ENCODE assay signal across 1 cellular context in the genomic region with DNA sequence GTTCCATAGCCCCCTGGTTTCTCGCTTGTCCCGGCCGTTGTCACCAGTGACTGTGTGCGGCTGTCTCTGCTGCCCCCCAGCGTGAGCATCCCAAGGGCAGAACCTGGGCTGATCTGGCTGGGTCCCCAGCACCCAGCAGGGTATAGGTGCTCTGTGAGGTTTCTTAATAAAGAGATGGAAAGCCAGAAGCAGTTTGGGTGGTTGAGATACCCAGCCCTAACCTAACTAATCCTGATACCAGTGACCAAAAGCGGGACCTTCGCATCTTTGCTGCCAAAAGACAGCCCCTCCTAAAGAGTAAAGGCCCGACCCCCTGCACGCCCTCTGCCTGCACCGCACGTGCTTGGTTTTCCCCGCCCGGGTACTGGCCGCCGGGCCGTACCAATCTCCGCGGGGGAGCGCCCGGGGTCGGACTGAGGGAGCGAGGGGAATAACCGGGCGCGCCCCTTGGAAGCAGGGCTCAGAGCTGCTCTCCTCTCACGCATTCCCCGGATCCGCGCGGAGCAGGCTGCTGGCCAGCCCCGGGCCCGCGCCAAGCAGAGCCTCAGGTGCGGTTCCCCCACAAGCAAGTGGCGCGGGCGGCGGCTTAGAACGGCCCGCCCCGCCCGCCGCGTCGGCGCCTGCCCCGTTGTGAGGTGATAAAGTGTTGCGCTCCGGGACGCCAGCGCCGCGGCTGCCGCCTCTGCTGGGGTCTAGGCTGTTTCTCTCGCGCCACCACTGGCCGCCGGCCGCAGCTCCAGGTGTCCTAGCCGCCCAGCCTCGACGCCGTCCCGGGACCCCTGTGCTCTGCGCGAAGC.
A peak's percentile ranks its signal among the peaks of the same experiment; 100 is the strongest.
TF ChIP-seq lines count a peak whose summit lies in the region.

A gene with protein sequence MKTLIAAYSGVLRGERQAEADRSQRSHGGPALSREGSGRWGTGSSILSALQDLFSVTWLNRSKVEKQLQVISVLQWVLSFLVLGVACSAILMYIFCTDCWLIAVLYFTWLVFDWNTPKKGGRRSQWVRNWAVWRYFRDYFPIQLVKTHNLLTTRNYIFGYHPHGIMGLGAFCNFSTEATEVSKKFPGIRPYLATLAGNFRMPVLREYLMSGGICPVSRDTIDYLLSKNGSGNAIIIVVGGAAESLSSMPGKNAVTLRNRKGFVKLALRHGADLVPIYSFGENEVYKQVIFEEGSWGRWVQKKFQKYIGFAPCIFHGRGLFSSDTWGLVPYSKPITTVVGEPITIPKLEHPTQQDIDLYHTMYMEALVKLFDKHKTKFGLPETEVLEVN (plus strand): TSS at position 667 of the 797 bp plus-strand sequence. CDS start 214 bp downstream, outside the sequence.

TF ChIP-seq in HepG2, 621 proteins besides CTCF, POLR2A, EP300 and RAD21 (continued from another document and continues in another):
- peak; percentile 73; the same call in 1 of the 2 replicates for TF ChIP-seq PRMT3 (CRISPR knock-in tag; IDR thresholded peaks at IDR 0.05; ENCODE audit: borderline replicate concordance, low read depth)
- TF ChIP-seq, protein P1, sequence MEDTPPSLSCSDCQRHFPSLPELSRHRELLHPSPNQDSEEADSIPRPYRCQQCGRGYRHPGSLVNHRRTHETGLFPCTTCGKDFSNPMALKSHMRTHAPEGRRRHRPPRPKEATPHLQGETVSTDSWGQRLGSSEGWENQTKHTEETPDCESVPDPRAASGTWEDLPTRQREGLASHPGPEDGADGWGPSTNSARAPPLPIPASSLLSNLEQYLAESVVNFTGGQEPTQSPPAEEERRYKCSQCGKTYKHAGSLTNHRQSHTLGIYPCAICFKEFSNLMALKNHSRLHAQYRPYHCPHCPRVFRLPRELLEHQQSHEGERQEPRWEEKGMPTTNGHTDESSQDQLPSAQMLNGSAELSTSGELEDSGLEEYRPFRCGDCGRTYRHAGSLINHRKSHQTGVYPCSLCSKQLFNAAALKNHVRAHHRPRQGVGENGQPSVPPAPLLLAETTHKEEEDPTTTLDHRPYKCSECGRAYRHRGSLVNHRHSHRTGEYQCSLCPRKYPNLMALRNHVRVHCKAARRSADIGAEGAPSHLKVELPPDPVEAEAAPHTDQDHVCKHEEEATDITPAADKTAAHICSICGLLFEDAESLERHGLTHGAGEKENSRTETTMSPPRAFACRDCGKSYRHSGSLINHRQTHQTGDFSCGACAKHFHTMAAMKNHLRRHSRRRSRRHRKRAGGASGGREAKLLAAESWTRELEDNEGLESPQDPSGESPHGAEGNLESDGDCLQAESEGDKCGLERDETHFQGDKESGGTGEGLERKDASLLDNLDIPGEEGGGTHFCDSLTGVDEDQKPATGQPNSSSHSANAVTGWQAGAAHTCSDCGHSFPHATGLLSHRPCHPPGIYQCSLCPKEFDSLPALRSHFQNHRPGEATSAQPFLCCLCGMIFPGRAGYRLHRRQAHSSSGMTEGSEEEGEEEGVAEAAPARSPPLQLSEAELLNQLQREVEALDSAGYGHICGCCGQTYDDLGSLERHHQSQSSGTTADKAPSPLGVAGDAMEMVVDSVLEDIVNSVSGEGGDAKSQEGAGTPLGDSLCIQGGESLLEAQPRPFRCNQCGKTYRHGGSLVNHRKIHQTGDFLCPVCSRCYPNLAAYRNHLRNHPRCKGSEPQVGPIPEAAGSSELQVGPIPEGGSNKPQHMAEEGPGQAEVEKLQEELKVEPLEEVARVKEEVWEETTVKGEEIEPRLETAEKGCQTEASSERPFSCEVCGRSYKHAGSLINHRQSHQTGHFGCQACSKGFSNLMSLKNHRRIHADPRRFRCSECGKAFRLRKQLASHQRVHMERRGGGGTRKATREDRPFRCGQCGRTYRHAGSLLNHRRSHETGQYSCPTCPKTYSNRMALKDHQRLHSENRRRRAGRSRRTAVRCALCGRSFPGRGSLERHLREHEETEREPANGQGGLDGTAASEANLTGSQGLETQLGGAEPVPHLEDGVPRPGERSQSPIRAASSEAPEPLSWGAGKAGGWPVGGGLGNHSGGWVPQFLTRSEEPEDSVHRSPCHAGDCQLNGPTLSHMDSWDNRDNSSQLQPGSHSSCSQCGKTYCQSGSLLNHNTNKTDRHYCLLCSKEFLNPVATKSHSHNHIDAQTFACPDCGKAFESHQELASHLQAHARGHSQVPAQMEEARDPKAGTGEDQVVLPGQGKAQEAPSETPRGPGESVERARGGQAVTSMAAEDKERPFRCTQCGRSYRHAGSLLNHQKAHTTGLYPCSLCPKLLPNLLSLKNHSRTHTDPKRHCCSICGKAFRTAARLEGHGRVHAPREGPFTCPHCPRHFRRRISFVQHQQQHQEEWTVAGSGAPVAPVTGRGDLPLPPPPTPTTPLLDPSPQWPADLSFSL (CRISPR knock-in tag; IDR thresholded peaks at IDR 0.05), result 0 out of 2 replicates have a peak, but pooled peaks have one; percentile 27
- TF ChIP-seq ZNF331 (CRISPR knock-in tag; IDR thresholded peaks at IDR 0.05), result peak; percentile 27; the same call in 1 of the 2 replicates
- TF ChIP-seq, protein P2, sequence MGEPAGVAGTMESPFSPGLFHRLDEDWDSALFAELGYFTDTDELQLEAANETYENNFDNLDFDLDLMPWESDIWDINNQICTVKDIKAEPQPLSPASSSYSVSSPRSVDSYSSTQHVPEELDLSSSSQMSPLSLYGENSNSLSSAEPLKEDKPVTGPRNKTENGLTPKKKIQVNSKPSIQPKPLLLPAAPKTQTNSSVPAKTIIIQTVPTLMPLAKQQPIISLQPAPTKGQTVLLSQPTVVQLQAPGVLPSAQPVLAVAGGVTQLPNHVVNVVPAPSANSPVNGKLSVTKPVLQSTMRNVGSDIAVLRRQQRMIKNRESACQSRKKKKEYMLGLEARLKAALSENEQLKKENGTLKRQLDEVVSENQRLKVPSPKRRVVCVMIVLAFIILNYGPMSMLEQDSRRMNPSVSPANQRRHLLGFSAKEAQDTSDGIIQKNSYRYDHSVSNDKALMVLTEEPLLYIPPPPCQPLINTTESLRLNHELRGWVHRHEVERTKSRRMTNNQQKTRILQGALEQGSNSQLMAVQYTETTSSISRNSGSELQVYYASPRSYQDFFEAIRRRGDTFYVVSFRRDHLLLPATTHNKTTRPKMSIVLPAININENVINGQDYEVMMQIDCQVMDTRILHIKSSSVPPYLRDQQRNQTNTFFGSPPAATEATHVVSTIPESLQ (CRISPR knock-in tag; conservative IDR thresholded peaks at IDR 0.05), result no peak; the same call in 1 of the 2 replicates
- peak; percentile 96 for TF ChIP-seq NFKB2 (CRISPR knock-in tag; IDR thresholded peaks at IDR 0.05; ENCODE audit: borderline replicate concordance)
- peak; percentile 52; the same call in 1 of the 2 replicates for TF ChIP-seq SALL1 (CRISPR knock-in tag; IDR thresholded peaks at IDR 0.05)
- TF ChIP-seq SKI (IDR thresholded peaks at IDR 0.05; ENCODE audit: partially characterized antibody), result peak; percentile 76
- TF ChIP-seq ZEB1 (IDR thresholded peaks at IDR 0.05; ENCODE audit: insufficient replicate concordance, low read depth), result peak; percentile 57
- TF ChIP-seq, protein P3, sequence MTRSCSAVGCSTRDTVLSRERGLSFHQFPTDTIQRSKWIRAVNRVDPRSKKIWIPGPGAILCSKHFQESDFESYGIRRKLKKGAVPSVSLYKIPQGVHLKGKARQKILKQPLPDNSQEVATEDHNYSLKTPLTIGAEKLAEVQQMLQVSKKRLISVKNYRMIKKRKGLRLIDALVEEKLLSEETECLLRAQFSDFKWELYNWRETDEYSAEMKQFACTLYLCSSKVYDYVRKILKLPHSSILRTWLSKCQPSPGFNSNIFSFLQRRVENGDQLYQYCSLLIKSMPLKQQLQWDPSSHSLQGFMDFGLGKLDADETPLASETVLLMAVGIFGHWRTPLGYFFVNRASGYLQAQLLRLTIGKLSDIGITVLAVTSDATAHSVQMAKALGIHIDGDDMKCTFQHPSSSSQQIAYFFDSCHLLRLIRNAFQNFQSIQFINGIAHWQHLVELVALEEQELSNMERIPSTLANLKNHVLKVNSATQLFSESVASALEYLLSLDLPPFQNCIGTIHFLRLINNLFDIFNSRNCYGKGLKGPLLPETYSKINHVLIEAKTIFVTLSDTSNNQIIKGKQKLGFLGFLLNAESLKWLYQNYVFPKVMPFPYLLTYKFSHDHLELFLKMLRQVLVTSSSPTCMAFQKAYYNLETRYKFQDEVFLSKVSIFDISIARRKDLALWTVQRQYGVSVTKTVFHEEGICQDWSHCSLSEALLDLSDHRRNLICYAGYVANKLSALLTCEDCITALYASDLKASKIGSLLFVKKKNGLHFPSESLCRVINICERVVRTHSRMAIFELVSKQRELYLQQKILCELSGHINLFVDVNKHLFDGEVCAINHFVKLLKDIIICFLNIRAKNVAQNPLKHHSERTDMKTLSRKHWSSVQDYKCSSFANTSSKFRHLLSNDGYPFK (CRISPR knock-in tag; IDR thresholded peaks at IDR 0.05; ENCODE audit: borderline replicate concordance), result peak; percentile 75; the same call in 1 of the 2 replicates
- TF ChIP-seq ZSCAN21 (CRISPR knock-in tag; IDR thresholded peaks at IDR 0.05; ENCODE audit: borderline replicate concordance), result no peak; the same call in 1 of the 2 replicates
- no peak for TF ChIP-seq KDM6A (CRISPR knock-in tag; IDR thresholded peaks at IDR 0.05; ENCODE audit: low read depth)
- TF ChIP-seq CEBPB (IDR thresholded peaks at IDR 0.05; ENCODE audit: borderline replicate concordance, low read depth, low read length), result no peak
- TF ChIP-seq, protein P4, sequence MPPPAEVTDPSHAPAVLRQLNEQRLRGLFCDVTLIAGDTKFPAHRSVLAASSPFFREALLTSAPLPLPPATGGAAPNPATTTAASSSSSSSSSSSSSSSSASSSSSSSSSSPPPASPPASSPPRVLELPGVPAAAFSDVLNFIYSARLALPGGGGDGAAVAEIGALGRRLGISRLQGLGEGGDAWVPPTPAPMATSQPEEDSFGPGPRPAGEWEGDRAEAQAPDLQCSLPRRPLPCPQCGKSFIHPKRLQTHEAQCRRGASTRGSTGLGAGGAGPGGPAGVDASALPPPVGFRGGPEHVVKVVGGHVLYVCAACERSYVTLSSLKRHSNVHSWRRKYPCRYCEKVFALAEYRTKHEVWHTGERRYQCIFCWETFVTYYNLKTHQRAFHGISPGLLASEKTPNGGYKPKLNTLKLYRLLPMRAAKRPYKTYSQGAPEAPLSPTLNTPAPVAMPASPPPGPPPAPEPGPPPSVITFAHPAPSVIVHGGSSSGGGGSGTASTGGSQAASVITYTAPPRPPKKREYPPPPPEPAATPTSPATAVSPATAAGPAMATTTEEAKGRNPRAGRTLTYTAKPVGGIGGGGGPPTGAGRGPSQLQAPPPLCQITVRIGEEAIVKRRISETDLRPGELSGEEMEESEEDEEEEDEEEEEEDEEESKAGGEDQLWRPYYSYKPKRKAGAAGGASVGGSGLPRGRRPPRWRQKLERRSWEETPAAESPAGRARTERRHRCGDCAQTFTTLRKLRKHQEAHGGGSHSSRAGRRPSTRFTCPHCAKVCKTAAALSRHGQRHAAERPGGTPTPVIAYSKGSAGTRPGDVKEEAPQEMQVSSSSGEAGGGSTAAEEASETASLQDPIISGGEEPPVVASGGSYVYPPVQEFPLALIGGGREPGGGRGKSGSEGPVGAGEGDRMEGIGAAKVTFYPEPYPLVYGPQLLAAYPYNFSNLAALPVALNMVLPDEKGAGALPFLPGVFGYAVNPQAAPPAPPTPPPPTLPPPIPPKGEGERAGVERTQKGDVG (CRISPR knock-in tag; IDR thresholded peaks at IDR 0.05; ENCODE audit: borderline replicate concordance), result no peak; the same call in 1 of the 2 replicates
- TF ChIP-seq REXO4 (CRISPR knock-in tag; IDR thresholded peaks at IDR 0.05; ENCODE audit: borderline replicate concordance), result no peak
- no peak for TF ChIP-seq U2AF2 (IDR thresholded peaks at IDR 0.05; ENCODE audit: low read depth, low read length)
- TF ChIP-seq, protein P5, sequence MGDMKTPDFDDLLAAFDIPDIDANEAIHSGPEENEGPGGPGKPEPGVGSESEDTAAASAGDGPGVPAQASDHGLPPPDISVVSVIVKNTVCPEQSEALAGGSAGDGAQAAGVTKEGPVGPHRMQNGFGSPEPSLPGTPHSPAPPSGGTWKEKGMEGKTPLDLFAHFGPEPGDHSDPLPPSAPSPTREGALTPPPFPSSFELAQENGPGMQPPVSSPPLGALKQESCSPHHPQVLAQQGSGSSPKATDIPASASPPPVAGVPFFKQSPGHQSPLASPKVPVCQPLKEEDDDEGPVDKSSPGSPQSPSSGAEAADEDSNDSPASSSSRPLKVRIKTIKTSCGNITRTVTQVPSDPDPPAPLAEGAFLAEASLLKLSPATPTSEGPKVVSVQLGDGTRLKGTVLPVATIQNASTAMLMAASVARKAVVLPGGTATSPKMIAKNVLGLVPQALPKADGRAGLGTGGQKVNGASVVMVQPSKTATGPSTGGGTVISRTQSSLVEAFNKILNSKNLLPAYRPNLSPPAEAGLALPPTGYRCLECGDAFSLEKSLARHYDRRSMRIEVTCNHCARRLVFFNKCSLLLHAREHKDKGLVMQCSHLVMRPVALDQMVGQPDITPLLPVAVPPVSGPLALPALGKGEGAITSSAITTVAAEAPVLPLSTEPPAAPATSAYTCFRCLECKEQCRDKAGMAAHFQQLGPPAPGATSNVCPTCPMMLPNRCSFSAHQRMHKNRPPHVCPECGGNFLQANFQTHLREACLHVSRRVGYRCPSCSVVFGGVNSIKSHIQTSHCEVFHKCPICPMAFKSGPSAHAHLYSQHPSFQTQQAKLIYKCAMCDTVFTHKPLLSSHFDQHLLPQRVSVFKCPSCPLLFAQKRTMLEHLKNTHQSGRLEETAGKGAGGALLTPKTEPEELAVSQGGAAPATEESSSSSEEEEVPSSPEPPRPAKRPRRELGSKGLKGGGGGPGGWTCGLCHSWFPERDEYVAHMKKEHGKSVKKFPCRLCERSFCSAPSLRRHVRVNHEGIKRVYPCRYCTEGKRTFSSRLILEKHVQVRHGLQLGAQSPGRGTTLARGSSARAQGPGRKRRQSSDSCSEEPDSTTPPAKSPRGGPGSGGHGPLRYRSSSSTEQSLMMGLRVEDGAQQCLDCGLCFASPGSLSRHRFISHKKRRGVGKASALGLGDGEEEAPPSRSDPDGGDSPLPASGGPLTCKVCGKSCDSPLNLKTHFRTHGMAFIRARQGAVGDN (CRISPR knock-in tag; IDR thresholded peaks at IDR 0.05), result peak; percentile 98
- TF ChIP-seq MED13 (CRISPR knock-in tag; IDR thresholded peaks at IDR 0.05), result peak; percentile 71
- peak; percentile 51; the same call in 1 of the 2 replicates for TF ChIP-seq EEA1 (CRISPR knock-in tag; IDR thresholded peaks at IDR 0.05; ENCODE audit: borderline replicate concordance)
- TF ChIP-seq GATAD2A (CRISPR knock-in tag; IDR thresholded peaks at IDR 0.05), result peak; percentile 38; the same call in 1 of the 2 replicates
- TF ChIP-seq, protein P6, sequence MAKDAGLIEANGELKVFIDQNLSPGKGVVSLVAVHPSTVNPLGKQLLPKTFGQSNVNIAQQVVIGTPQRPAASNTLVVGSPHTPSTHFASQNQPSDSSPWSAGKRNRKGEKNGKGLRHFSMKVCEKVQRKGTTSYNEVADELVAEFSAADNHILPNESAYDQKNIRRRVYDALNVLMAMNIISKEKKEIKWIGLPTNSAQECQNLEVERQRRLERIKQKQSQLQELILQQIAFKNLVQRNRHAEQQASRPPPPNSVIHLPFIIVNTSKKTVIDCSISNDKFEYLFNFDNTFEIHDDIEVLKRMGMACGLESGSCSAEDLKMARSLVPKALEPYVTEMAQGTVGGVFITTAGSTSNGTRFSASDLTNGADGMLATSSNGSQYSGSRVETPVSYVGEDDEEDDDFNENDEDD (CRISPR knock-in tag; IDR thresholded peaks at IDR 0.05; ENCODE audit: borderline replicate concordance), result peak; percentile 95; the same call in 1 of the 2 replicates
- no peak for TF ChIP-seq GTF3A (CRISPR knock-in tag; conservative IDR thresholded peaks at IDR 0.05)
- no peak for TF ChIP-seq ELF3 (CRISPR knock-in tag; IDR thresholded peaks at IDR 0.05)
- TF ChIP-seq SATB2 (CRISPR knock-in tag; IDR thresholded peaks at IDR 0.05), result peak; percentile 91
- TF ChIP-seq ZNF235 (CRISPR knock-in tag; IDR thresholded peaks at IDR 0.05; ENCODE audit: borderline replicate concordance), result 0 out of 2 replicates have a peak, but pooled peaks have one; percentile 61
- TF ChIP-seq ZNF660 (CRISPR knock-in tag; IDR thresholded peaks at IDR 0.05; ENCODE audit: borderline replicate concordance, low read depth), result no peak
- no peak for TF ChIP-seq FOXP1 (IDR thresholded peaks at IDR 0.05)
- no peak for TF ChIP-seq FOXP1 (CRISPR knock-in tag; IDR thresholded peaks at IDR 0.05)
- TF ChIP-seq ZNF383 (CRISPR knock-in tag; IDR thresholded peaks at IDR 0.05; ENCODE audit: borderline replicate concordance), result no peak
- TF ChIP-seq HNRNPH1 (optimal IDR thresholded peaks at IDR 0.05; ENCODE audit: low read depth, low read length), result no peak
- TF ChIP-seq POLR2AphosphoS5 (IDR thresholded peaks at IDR 0.05; ENCODE audit: low read depth, low read length), result peak; percentile 64
- TF ChIP-seq RBAK (CRISPR knock-in tag; IDR thresholded peaks at IDR 0.05), result no peak
